Comparison of ENCODE assay signal across 1 cellular context in genomic region chr6:132714160-132714559, GRCh38.
TF ChIP-seq lines count a peak whose summit lies in the region.

No MANE protein-coding gene starts in this region.

TF ChIP-seq in GM23338, 12 proteins besides CTCF, POLR2A, EP300 and RAD21 (continued from another document):
- TF ChIP-seq, protein P1, sequence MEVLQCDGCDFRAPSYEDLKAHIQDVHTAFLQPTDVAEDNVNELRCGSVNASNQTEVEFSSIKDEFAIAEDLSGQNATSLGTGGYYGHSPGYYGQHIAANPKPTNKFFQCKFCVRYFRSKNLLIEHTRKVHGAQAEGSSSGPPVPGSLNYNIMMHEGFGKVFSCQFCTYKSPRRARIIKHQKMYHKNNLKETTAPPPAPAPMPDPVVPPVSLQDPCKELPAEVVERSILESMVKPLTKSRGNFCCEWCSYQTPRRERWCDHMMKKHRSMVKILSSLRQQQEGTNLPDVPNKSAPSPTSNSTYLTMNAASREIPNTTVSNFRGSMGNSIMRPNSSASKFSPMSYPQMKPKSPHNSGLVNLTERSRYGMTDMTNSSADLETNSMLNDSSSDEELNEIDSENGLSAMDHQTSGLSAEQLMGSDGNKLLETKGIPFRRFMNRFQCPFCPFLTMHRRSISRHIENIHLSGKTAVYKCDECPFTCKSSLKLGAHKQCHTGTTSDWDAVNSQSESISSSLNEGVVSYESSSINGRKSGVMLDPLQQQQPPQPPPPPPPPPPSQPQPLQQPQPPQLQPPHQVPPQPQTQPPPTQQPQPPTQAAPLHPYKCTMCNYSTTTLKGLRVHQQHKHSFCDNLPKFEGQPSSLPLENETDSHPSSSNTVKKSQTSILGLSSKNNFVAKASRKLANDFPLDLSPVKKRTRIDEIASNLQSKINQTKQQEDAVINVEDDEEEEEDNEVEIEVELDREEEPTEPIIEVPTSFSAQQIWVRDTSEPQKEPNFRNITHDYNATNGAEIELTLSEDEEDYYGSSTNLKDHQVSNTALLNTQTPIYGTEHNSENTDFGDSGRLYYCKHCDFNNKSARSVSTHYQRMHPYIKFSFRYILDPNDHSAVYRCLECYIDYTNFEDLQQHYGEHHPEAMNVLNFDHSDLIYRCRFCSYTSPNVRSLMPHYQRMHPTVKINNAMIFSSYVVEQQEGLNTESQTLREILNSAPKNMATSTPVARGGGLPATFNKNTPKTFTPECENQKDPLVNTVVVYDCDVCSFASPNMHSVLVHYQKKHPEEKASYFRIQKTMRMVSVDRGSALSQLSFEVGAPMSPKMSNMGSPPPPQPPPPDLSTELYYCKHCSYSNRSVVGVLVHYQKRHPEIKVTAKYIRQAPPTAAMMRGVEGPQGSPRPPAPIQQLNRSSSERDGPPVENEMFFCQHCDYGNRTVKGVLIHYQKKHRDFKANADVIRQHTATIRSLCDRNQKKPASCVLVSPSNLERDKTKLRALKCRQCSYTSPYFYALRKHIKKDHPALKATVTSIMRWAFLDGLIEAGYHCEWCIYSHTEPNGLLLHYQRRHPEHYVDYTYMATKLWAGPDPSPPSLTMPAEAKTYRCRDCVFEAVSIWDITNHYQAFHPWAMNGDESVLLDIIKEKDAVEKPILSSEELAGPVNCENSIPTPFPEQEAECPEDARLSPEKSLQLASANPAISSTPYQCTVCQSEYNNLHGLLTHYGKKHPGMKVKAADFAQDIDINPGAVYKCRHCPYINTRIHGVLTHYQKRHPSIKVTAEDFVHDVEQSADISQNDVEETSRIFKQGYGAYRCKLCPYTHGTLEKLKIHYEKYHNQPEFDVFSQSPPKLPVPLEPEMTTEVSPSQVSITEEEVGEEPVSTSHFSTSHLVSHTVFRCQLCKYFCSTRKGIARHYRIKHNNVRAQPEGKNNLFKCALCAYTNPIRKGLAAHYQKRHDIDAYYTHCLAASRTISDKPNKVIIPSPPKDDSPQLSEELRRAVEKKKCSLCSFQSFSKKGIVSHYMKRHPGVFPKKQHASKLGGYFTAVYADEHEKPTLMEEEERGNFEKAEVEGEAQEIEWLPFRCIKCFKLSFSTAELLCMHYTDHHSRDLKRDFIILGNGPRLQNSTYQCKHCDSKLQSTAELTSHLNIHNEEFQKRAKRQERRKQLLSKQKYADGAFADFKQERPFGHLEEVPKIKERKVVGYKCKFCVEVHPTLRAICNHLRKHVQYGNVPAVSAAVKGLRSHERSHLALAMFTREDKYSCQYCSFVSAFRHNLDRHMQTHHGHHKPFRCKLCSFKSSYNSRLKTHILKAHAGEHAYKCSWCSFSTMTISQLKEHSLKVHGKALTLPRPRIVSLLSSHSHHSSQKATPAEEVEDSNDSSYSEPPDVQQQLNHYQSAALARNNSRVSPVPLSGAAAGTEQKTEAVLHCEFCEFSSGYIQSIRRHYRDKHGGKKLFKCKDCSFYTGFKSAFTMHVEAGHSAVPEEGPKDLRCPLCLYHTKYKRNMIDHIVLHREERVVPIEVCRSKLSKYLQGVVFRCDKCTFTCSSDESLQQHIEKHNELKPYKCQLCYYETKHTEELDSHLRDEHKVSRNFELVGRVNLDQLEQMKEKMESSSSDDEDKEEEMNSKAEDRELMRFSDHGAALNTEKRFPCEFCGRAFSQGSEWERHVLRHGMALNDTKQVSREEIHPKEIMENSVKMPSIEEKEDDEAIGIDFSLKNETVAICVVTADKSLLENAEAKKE (CRISPR knock-in tag; IDR thresholded peaks at IDR 0.05), result no peak
- TF ChIP-seq ETS1 (IDR thresholded peaks at IDR 0.05) (no peak), NANOG (IDR thresholded peaks at IDR 0.05; ENCODE audit: borderline replicate concordance) (no peak), CREB1 (CRISPR knock-in tag; IDR thresholded peaks at IDR 0.05; ENCODE audit: low read depth) (no peak), ZNF114 (CRISPR knock-in tag; IDR thresholded peaks at IDR 0.05) (no peak), POLR2AphosphoS5 (IDR thresholded peaks at IDR 0.05; ENCODE audit: low read depth) (no peak)
- TF ChIP-seq, protein P2, sequence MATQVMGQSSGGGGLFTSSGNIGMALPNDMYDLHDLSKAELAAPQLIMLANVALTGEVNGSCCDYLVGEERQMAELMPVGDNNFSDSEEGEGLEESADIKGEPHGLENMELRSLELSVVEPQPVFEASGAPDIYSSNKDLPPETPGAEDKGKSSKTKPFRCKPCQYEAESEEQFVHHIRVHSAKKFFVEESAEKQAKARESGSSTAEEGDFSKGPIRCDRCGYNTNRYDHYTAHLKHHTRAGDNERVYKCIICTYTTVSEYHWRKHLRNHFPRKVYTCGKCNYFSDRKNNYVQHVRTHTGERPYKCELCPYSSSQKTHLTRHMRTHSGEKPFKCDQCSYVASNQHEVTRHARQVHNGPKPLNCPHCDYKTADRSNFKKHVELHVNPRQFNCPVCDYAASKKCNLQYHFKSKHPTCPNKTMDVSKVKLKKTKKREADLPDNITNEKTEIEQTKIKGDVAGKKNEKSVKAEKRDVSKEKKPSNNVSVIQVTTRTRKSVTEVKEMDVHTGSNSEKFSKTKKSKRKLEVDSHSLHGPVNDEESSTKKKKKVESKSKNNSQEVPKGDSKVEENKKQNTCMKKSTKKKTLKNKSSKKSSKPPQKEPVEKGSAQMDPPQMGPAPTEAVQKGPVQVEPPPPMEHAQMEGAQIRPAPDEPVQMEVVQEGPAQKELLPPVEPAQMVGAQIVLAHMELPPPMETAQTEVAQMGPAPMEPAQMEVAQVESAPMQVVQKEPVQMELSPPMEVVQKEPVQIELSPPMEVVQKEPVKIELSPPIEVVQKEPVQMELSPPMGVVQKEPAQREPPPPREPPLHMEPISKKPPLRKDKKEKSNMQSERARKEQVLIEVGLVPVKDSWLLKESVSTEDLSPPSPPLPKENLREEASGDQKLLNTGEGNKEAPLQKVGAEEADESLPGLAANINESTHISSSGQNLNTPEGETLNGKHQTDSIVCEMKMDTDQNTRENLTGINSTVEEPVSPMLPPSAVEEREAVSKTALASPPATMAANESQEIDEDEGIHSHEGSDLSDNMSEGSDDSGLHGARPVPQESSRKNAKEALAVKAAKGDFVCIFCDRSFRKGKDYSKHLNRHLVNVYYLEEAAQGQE (IDR thresholded peaks at IDR 0.05; ENCODE audit: unreplicated experiment), result no peak
